In the genomic region with DNA sequence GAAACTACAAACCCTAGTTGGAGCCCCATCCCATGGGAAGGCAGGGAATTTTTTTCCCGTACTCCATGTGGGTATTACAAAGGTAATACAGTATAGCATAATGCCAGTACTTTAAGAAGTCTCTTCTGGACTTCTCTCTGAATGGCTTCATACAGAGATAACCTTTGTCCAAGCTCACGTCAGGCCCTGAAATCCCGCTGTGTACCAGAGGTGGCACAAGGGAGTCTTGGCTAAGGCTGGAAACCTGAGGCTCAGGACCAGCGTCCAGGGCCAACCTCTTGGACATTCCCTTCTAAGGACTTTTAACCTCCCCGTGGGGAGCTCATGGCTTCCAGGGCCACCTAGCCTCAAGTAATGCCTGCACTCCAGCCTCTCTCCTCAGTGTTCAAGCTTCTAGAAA, we compare ENCODE assay signal across 14 cellular contexts.
DNase-seq lines count a peak whose midpoint lies in the region; ATAC-seq and TF ChIP-seq lines count a peak whose summit lies in the region.
"Had no signal": no experiment of that assay in that cellular context is flagged by ENCODE, and none has a peak within 500 bp of the region (broad histone marks: within the 10 kb centered on the region; RNA-seq: fewer than 3 reads in every experiment).

No MANE protein-coding gene starts in this region.

- CTCF ChIA-PET in mammary epithelial cell (lab: Charles Lee; ENCODE audit: low non-redundant PET): no interaction called here

- intact Hi-C loops in mammary epithelial cell (cut with micrococcal nuclease): no loop called here

- H2AFZ ChIP-seq in mammary epithelial cell (ENCODE audit: low read depth, low read length) (no peak overlapping the region), Karpas-422 (ENCODE audit: low read length) (no peak overlapping the region)

- TF ChIP-seq CTCF in GM12864 (IDR thresholded peaks at IDR 0.05; ENCODE audit: low read depth, low read length, missing control alignments) (peak; percentile 20), LNCaP clone FGC (IDR thresholded peaks at IDR 0.05; ENCODE audit: control insufficient read depth, extremely low read depth, insufficient read depth) (peak; percentile 36), mammary epithelial cell (conservative IDR thresholded peaks at IDR 0.05 in 1 of 2, IDR thresholded peaks at IDR 0.05 in 1 of 2; ENCODE audit: extremely low read depth in 1 of 2, insufficient read depth in 1 of 2, low read depth in 1 of 2, low read length in 2 of 2) (peak; percentile 18 to 33)

- H3K9ac ChIP-seq in mammary epithelial cell (ENCODE audit: insufficient read depth, low read length) (no peak overlapping the region), Karpas-422 (ENCODE audit: low read length) (no peak overlapping the region)

- dilution Hi-C loops in mammary epithelial cell (cut with HindIII; ENCODE audit: low sequenced_read_pairs): no loop called here

- H3K27me3 ChIP-seq in mammary epithelial cell (ENCODE audit: insufficient read depth, low read length) (no peaks in the 10 kb centered on the region), Karpas-422 (ENCODE audit: low read length) (no peaks in the 10 kb centered on the region)

- no TSS peak for BruUV-seq in mammary epithelial cell (replicated peaks; lab: Mats Ljungman, UMichigan)

- H3K27ac ChIP-seq in mammary epithelial cell (ENCODE audit: insufficient read depth, low read depth, low read length) (no peak overlapping the region), Karpas-422 (ENCODE audit: low read length) (no peak overlapping the region)

- no peak for ATAC-seq in GM21515 (IDR thresholded peaks at IDR 0.05; ENCODE audit: unreplicated experiment)

- H3K4me3 ChIP-seq in GM12864 (ENCODE audit: low read depth, low read length) (no peak overlapping the region), LNCaP clone FGC (ENCODE audit: low read depth, low read length) (no peak overlapping the region), mammary epithelial cell (replicated peaks in 1 of 3; ENCODE audit: insufficient read depth in 1 of 3, low read depth in 2 of 3, low read length in 3 of 3) (no peak overlapping the region), Karpas-422 (ENCODE audit: low read length) (no peak overlapping the region)

- in situ Hi-C loops in mammary epithelial cell (cut with MboI; ENCODE audit: low sequenced_read_pairs in 2 of 2): no loop called here

- H4K20me1 ChIP-seq in mammary epithelial cell (ENCODE audit: insufficient read depth, low read length): no peaks in the 10 kb centered on the region
- H4K20me1 ChIP-seq in Karpas-422 (ENCODE audit: insufficient read depth, low read depth, low read length): no peaks in the 10 kb centered on the region

- WGBS in mammary epithelial cell (ENCODE audit: low coverage, missing lambda C conversion rate): 52% methylated on average over 4 of the region's 5 CpGs

- H3K9me2 ChIP-seq in Karpas-422 (replicated peaks; ENCODE audit: insufficient read depth, low read length): no peaks in the 10 kb centered on the region

- H3K4me1 ChIP-seq in mammary epithelial cell (ENCODE audit: insufficient read depth, low read length) (no peaks in the 10 kb centered on the region), Karpas-422 (ENCODE audit: low read length) (no peaks in the 10 kb centered on the region)

- H3K79me2 ChIP-seq in mammary epithelial cell (ENCODE audit: insufficient read depth, low read length): no peaks in the 10 kb centered on the region
- H3K79me2 ChIP-seq in Karpas-422 (ENCODE audit: low read length): no peaks in the 10 kb centered on the region

- H3K36me3 ChIP-seq in mammary epithelial cell (ENCODE audit: insufficient read depth, low read length): no peaks in the 10 kb centered on the region
- no peaks in the 10 kb centered on the region for H3K36me3 ChIP-seq in Karpas-422 (ENCODE audit: insufficient read depth, low read length)

- no peak overlapping the region for H3K4me2 ChIP-seq in mammary epithelial cell (ENCODE audit: insufficient read depth, low read depth, low read length)
- H3K4me2 ChIP-seq in Karpas-422 (ENCODE audit: low read depth, low read length, poor library complexity, severe bottlenecking): no peak overlapping the region

- no peaks in the 10 kb centered on the region for H3K9me3 ChIP-seq in mammary epithelial cell (replicated peaks; ENCODE audit: insufficient read depth, low read length)
- no peaks in the 10 kb centered on the region for H3K9me3 ChIP-seq in Karpas-422 (ENCODE audit: low read length)

- DNase-seq in GM12864 (ENCODE audit: low read depth): no peak
- DNase-seq in LNCaP clone FGC (ENCODE audit: low read depth): no peak
- no peak for DNase-seq in mammary epithelial cell
- DNase-seq in myocyte (ENCODE audit: low read depth): peak; percentile 8
- DNase-seq in superior temporal gyrus (ENCODE audit: extremely low spot score): no peak
- no peak for DNase-seq in nucleus accumbens (lab: John Stamatoyannopoulos, UW)
- no peak for DNase-seq in Karpas-422
- DNase-seq: activated CD4-positive, alpha-beta T cell treated with anti-CD3 and anti-CD28 coated beads, Interleukin-2, amount 50 U/mL, for 1 hour; activated naive CD4-positive, alpha-beta T cell treated with anti-CD3 and anti-CD28 coated beads, Interleukin-2, amount 10 ng/mL, durations not matched to agents 7 days and 5 days; DMS153; NCI-H2107; Right ventricle myocardium superior; stimulated activated CD4-positive, alpha-beta T cell treated with anti-CD3 and anti-CD28 coated beads, Interleukin-12 subunit alpha, Interleukin-12 subunit beta, amount 100 ng/mL, for 4 hours had no signal
